ENCODE assay signal across 9 cellular contexts in genomic region chr6:6659600-6660327, GRCh38.
DNase-seq lines count a peak whose midpoint lies in the region; ATAC-seq, FAIRE-seq and TF ChIP-seq lines count a peak whose summit lies in the region.
"Had no signal": no experiment of that assay in that cellular context is flagged by ENCODE, and none has a peak within 500 bp of the region (broad histone marks: within the 10 kb centered on the region; RNA-seq: fewer than 3 reads in every experiment).

No MANE protein-coding gene starts in this region.

- H3K4me3 Mint-ChIP-seq in naive B cell (peak overlapping the region in 6 of 8 donors; percentile 22 to 73 (median 56)), progenitor cell of endocrine pancreas (ENCODE audit: low read depth) (no peak overlapping the region)

- H3K9me3 Mint-ChIP-seq in naive B cell = peaks cover 0 to 3% (median 0%) of the 10 kb centered on the region in 7 donors
- H3K9me3 Mint-ChIP-seq in progenitor cell of endocrine pancreas (ENCODE audit: low read depth) = no peaks in the 10 kb centered on the region

- DNase-seq in GM18507 (ENCODE audit: extremely low spot score, insufficient read length, low read depth) (no peak), SIG-M5 (lab: John Stamatoyannopoulos, UW) (peak; percentile 48), naive B cell (peak; percentile 79), NCI-H524 (lab: John Stamatoyannopoulos, UW) (no peak), progenitor cell of endocrine pancreas (ENCODE audit: low spot score, unreplicated experiment) (no peak)
- DNase-seq in stimulated activated CD4-positive, alpha-beta T cell treated with anti-CD3 and anti-CD28 coated beads, Interleukin-15, amount 100 ng/mL, for 24 hours = no peak
- DNase-seq in stimulated activated CD8-positive, alpha-beta memory T cell treated with anti-CD3 and anti-CD28 coated beads, Interleukin-4, amount 100 ng/mL, for 48 hours = no peak
- DNase-seq: glutamatergic neuron had no signal

- FAIRE-seq in GM18507 (lab: Jason Lieb, UNC) = peak; percentile 46

- peaks cover 8 to 12% of the 10 kb centered on the region in 2 donors for H3K36me3 Mint-ChIP-seq in naive B cell
- H3K36me3 Mint-ChIP-seq in progenitor cell of endocrine pancreas (ENCODE audit: insufficient read depth) = no peaks in the 10 kb centered on the region

- no peak for TF ChIP-seq CTCF in progenitor cell of endocrine pancreas (IDR thresholded peaks at IDR 0.05; ENCODE audit: unreplicated experiment)

- peak overlapping the region; percentile 51 to 98 (median 92) for H3K27ac Mint-ChIP-seq in naive B cell
- H3K27ac Mint-ChIP-seq in progenitor cell of endocrine pancreas = no peak overlapping the region

- H3K4me1 Mint-ChIP-seq in naive B cell (peaks cover 21 to 43% (median 27%) of the 10 kb centered on the region in 3 donors), progenitor cell of endocrine pancreas (ENCODE audit: low read depth) (peaks cover 11% of the 10 kb centered on the region)

- H3K27me3 Mint-ChIP-seq in naive B cell (no peaks in the 10 kb centered on the region), progenitor cell of endocrine pancreas (peaks cover 7% of the 10 kb centered on the region)

- ATAC-seq in HG02852 (IDR thresholded peaks at IDR 0.05; ENCODE audit: unreplicated experiment) (peak; percentile 86), naive B cell (ENCODE audit: low read depth in 2 of 2) (peak; percentile 96 to 99)

Comparison
In these comparisons a context has a peak if more than half of its experiments do, and no peak if none do; other contexts are left out.
1. DNase-seq: peak in SIG-M5 (single experiment) and naive B cell (single experiment); none in GM18507 (single experiment), stimulated activated CD4-positive, alpha-beta T cell treated with anti-CD3 and anti-CD28 coated beads, Interleukin-15, amount 100 ng/mL, for 24 hours (single experiment), stimulated activated CD8-positive, alpha-beta memory T cell treated with anti-CD3 and anti-CD28 coated beads, Interleukin-4, amount 100 ng/mL, for 48 hours (single experiment), NCI-H524 (0 of 2) and progenitor cell of endocrine pancreas (single experiment).